In genomic region chr5:65506961-65507360, GRCh38 we compare ENCODE assay signal across 17 cellular contexts.
DNase-seq lines count a peak whose midpoint lies in the region; ATAC-seq lines count a peak whose summit lies in the region.
"Had no signal": no experiment of that assay in that cellular context is flagged by ENCODE, and none has a peak within 500 bp of the region (broad histone marks: within the 10 kb centered on the region; RNA-seq: fewer than 3 reads in every experiment).

No MANE protein-coding gene starts in this region.

- ATAC-seq in GM21381 (IDR thresholded peaks at IDR 0.05; ENCODE audit: unreplicated experiment) (no peak), HG03139 (IDR thresholded peaks at IDR 0.05; ENCODE audit: unreplicated experiment) (no peak)
- ATAC-seq: activated CD4-positive, alpha-beta T cell treated with anti-CD3 and anti-CD28 coated beads for 36 hours; stimulated activated memory B cell treated with anti-CD40 and anti-IgM and Interleukin-4, amounts not matched to agents 10 μg/mL and 1 μg/mL and 100 μg/mL, for 72 hours had no signal

- DNase-seq in AG08395 (ENCODE audit: low spot score) (peak; percentile 74), HCEC 1CT (peak; percentile 30), astrocyte of the hippocampus (ENCODE audit: low read depth, low spot score) (peak; percentile 35), iris pigment epithelial cell (ENCODE audit: low read depth) (peak; percentile 70), middle frontal gyrus (ENCODE audit: extremely low spot score, low spot score) (no peak)
- DNase-seq in activated CD8-positive, alpha-beta memory T cell treated with anti-CD3 and anti-CD28 coated beads, Interleukin-2, amount 50 U/mL, for 4 hours = no peak
- DNase-seq: activated CD4-positive, alpha-beta T cell treated with anti-CD3 and anti-CD28 coated beads for 36 hours; activated naive CD4-positive, alpha-beta T cell treated with anti-CD3 and anti-CD28 coated beads for 36 hours; central memory CD4-positive, alpha-beta T cell; endodermal cell; immature natural killer cell; NCI-H524; sigmoid colon; T1000 had no signal

Comparison
In these comparisons a context has a peak if more than half of its experiments do, and no peak if none do; other contexts are left out.
1. DNase-seq: peak in AG08395 (single experiment), HCEC 1CT (single experiment), astrocyte of the hippocampus (single experiment) and iris pigment epithelial cell (single experiment); none in activated CD8-positive, alpha-beta memory T cell treated with anti-CD3 and anti-CD28 coated beads, Interleukin-2, amount 50 U/mL, for 4 hours (single experiment) and middle frontal gyrus (single experiment).